ENCODE assay signal across 23 cellular contexts in the genomic region with DNA sequence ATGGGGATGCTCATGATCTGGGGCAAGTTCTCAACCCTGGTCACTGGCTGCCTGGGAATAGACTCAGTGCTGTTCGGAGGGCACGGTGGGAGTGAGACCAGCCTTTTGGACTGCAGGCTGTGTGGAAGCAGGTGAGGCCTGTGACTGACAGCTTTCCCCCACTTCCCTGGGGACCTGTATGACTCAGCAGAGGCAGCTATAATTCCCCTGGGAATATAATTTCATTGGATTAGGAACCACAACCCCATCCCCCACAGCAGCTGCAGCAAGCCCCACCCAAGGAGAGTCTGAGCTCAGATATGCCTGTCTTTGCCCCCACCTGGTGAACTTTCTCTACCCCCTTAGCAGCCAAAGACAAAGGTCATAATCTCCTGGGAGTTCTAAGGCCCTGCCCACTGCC.
"Had no signal": no experiment of that assay in that cellular context is flagged by ENCODE, and none has a peak within 500 bp of the region (broad histone marks: within the 10 kb centered on the region; RNA-seq: fewer than 3 reads in every experiment).

No MANE protein-coding gene starts in this region.

- H3K36me3 ChIP-seq: adrenal gland, breast epithelium, left ventricle myocardium inferior, right atrium auricular region, tibial artery, vagina had no signal

- H3K27ac Mint-ChIP-seq: activated naive CD4-positive, alpha-beta T cell treated with anti-CD3 and anti-CD28 coated beads, Interleukin-2, amount 50 U/mL, for 72 hours; activated T-helper 1 cell treated with anti-CD3 and anti-CD28 coated beads, Interleukin-12 subunit alpha, Interleukin-12 subunit beta, Interleukin-2, Interleukin-4 antibody, amounts not matched to agents 30 ng/mL and 10 ng/mL and 1 ng/mL, durations not matched to agents 14 hours and 24 hours and 36 hours; progenitor cell of endocrine pancreas had no signal

- H3K36me3 Mint-ChIP-seq: activated naive CD4-positive, alpha-beta T cell treated with anti-CD3 and anti-CD28 coated beads, Interleukin-2, amount 50 U/mL, for 72 hours had no signal

- H3K27ac ChIP-seq: adrenal gland, breast epithelium, left ventricle myocardium inferior, right atrium auricular region, tibial artery, vagina, VCaP had no signal

- DNase-seq: activated CD4-positive, alpha-beta T cell treated with anti-CD3 and anti-CD28 coated beads for 1 hour; activated CD4-positive, alpha-beta T cell treated with anti-CD3 and anti-CD28 coated beads, Interleukin-2, amount 50 U/mL, for 48 hours; activated gamma-delta T cell treated with Interleukin-2 at 50 U/mL for 16 hours; adrenal gland; cerebellar nuclear complex; cortex of kidney; erythroblast; foreskin melanocyte; head of caudate nucleus; kidney glomerular epithelial cell; left ventricle myocardium inferior; mammary epithelial cell; stimulated activated CD4-positive, alpha-beta T cell treated with anti-CD3 and anti-CD28 coated beads, Interleukin-2, amount 100 ng/mL, for 24 hours; stimulated activated naive CD8-positive, alpha-beta T cell treated with anti-CD3 and anti-CD28 coated beads, Interleukin-15, Interleukin-2, amounts not matched to agents 100 U/mL and 50 U/mL, for 24 hours; substantia nigra; tibial artery had no signal

- H3K4me3 Mint-ChIP-seq: activated T-helper 1 cell treated with anti-CD3 and anti-CD28 coated beads, Interleukin-12 subunit alpha, Interleukin-12 subunit beta, Interleukin-2, Interleukin-4 antibody, amounts not matched to agents 30 ng/mL and 10 ng/mL and 1 ng/mL, durations not matched to agents 14 hours and 24 hours and 36 hours had no signal

- H3K9me3 ChIP-seq: adrenal gland, breast epithelium, vagina had no signal

- H3K27me3 Mint-ChIP-seq: progenitor cell of endocrine pancreas had no signal

- ATAC-seq: activated naive CD4-positive, alpha-beta T cell treated with anti-CD3 and anti-CD28 coated beads, Interleukin-2, amount 50 U/mL, for 72 hours; stimulated activated naive CD8-positive, alpha-beta T cell treated with anti-CD3 and anti-CD28 coated beads, Interleukin-15, Interleukin-2, amounts not matched to agents 100 U/mL and 50 U/mL, for 24 hours had no signal

- H3K27me3 ChIP-seq: adrenal gland, breast epithelium, right atrium auricular region, tibial artery, vagina had no signal

- H3K4me1 ChIP-seq: adrenal gland, breast epithelium, right atrium auricular region, vagina had no signal

- H3K4me3 ChIP-seq: adrenal gland, breast epithelium, left ventricle myocardium inferior, right atrium auricular region, tibial artery, vagina had no signal
